ENCODE assay signal across 25 cellular contexts in the genomic region with DNA sequence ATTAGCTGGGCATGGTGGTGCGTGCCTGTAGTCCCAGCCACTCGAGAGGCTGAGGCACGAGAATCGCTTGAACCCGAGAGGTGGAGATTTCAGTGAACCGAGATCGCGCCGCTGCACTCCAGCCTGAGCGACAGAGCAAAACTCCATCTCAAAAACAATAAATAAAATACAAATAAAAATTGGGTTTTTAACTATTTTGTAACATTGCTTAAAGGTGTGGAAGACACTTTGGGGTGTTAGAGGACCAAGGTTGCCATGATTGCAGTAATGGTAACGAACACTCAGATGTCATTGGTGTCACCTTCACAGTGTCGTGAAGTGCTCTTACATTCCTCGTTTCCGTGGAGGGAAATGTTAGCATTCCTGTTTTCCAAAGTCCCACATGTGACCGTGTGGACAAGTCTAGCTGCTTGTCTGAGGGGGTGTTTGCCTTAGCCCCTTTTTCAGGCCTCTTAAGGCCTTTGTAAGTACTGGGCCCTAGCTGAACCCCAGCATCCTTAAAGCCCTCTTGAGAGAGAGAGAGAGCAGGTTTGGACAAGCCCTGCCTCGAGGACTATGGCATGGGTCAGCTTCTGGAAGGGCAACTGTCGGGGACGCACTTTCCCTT. TPM values are rescaled to one million over a fixed set of nuclear protein-coding genes. Genes with fewer than 3 reads are reported as not detected.
DNase-seq lines count a peak whose midpoint lies in the region; ATAC-seq, FAIRE-seq and TF ChIP-seq lines count a peak whose summit lies in the region.
"Had no signal": no experiment of that assay in that cellular context is flagged by ENCODE, and none has a peak within 500 bp of the region (broad histone marks: within the 10 kb centered on the region; RNA-seq: fewer than 3 reads in every experiment).

No MANE protein-coding gene starts in this region.

- H3K36me3 ChIP-seq in IMR-90 (ENCODE audit: control insufficient read depth, insufficient read depth, low read length) (no peaks in the 10 kb centered on the region), HepG2 (replicated peaks in 1 of 2; ENCODE audit: control insufficient read depth in 1 of 2, insufficient read depth in 2 of 2, low read length in 2 of 2) (no peaks in the 10 kb centered on the region), osteoblast (ENCODE audit: insufficient read depth, low read length) (no peaks in the 10 kb centered on the region)
- H3K36me3 ChIP-seq: BLaER1 treated with 17β-estradiol and CSF1 and Interleukin-3, amounts not matched to agents 10 nM and 100 nM had no signal

- H3K27me3 ChIP-seq in IMR-90 (ENCODE audit: control insufficient read depth, insufficient read depth, low read length) (peaks cover 34% of the 10 kb centered on the region), HepG2 (ENCODE audit: control insufficient read depth in 1 of 2, insufficient read depth in 2 of 2, low read length in 2 of 2) (peaks cover 1 to 25% of the 10 kb centered on the region in 2 experiments; a peak in 3 of 5 replicates), osteoblast (ENCODE audit: insufficient read depth, low read length) (peaks cover 7% of the 10 kb centered on the region)
- H3K27me3 ChIP-seq: BLaER1 treated with 17β-estradiol and CSF1 and Interleukin-3, amounts not matched to agents 10 nM and 100 nM had no signal

- H3K27ac ChIP-seq in IMR-90 (ENCODE audit: insufficient read depth, low read length): no peak overlapping the region
- no peak overlapping the region for H3K27ac ChIP-seq in HepG2 (ENCODE audit: extremely low read length, insufficient read depth, low read length)
- no peak overlapping the region for H3K27ac ChIP-seq in osteoblast (ENCODE audit: low read depth, low read length)
- H3K27ac ChIP-seq: BLaER1 treated with 17β-estradiol and CSF1 and Interleukin-3, amounts not matched to agents 10 nM and 100 nM; HL-60 had no signal

- H2AK9ac ChIP-seq in IMR-90 (replicated peaks; ENCODE audit: low read depth, low read length, poor library complexity): no peak overlapping the region

- H4K5ac ChIP-seq in IMR-90 (ENCODE audit: low read depth, low read length): no peak overlapping the region

- H3K14ac ChIP-seq in IMR-90 (replicated peaks; ENCODE audit: low read depth, low read length): no peak overlapping the region

- ATAC-seq in IMR-90 (ENCODE audit: low read depth) (no peak), HepG2 (no peak), GM21786 (IDR thresholded peaks at IDR 0.05; ENCODE audit: unreplicated experiment) (no peak)
- ATAC-seq: GM12878, GM23338 had no signal

- H3K9me3 ChIP-seq in IMR-90 (ENCODE audit: control insufficient read depth, insufficient read depth, low read length): no peaks in the 10 kb centered on the region
- H3K9me3 ChIP-seq in HepG2 (ENCODE audit: low read length): no peaks in the 10 kb centered on the region
- H3K9me3 ChIP-seq in osteoblast (ENCODE audit: low read depth, low read length): no peaks in the 10 kb centered on the region
- H3K9me3 ChIP-seq: BLaER1 treated with 17β-estradiol and CSF1 and Interleukin-3, amounts not matched to agents 10 nM and 100 nM had no signal

- peak overlapping the region; percentile 22 for H3K27ac Mint-ChIP-seq in dendritic cell treated with granulocyte-macrophage colony-stimulating factor and Interleukin-4, amounts not matched to agents 40 ng/mL and 50 ng/mL, for 4 days
- no peak overlapping the region for H3K27ac Mint-ChIP-seq in osteocyte (ENCODE audit: unreplicated experiment)
- H3K27ac Mint-ChIP-seq: B cell; CD4-positive, CD25-positive, alpha-beta regulatory T cell; CD8-positive, alpha-beta memory T cell; GM23338 had no signal

- POLR2A ChIA-PET in IMR-90 (lab: Charles Lee; ENCODE audit: unreplicated experiment): no interaction called here
- POLR2A ChIA-PET in HepG2 (lab: Yijun Ruan, JAX): no interaction called here

- no peak overlapping the region for H2AFZ ChIP-seq in IMR-90 (replicated peaks; ENCODE audit: low read length, poor library complexity)
- H2AFZ ChIP-seq in HepG2 (ENCODE audit: low read length): no peak overlapping the region
- H2AFZ ChIP-seq in osteoblast (ENCODE audit: low read length): no peak overlapping the region
- H2AFZ ChIP-seq: GM23338 had no signal

- no peak overlapping the region for H3K18ac ChIP-seq in IMR-90 (ENCODE audit: low read depth, low read length)

- FAIRE-seq in HepG2 (lab: Jason Lieb, UNC): no peak
- FAIRE-seq: GM12878 had no signal

- no peaks in the 10 kb centered on the region for H4K20me1 ChIP-seq in IMR-90 (ENCODE audit: insufficient read depth, low read length)
- H4K20me1 ChIP-seq in HepG2 (ENCODE audit: insufficient read depth, low read length): no peaks in the 10 kb centered on the region
- no peaks in the 10 kb centered on the region for H4K20me1 ChIP-seq in osteoblast (ENCODE audit: insufficient read depth, low read length)
- H4K20me1 ChIP-seq: BLaER1 treated with 17β-estradiol and CSF1 and Interleukin-3, amounts not matched to agents 10 nM and 100 nM had no signal

- H2BK20ac ChIP-seq in IMR-90 (ENCODE audit: low read depth, low read length): no peak overlapping the region

- H3K9me3 Mint-ChIP-seq in dendritic cell treated with granulocyte-macrophage colony-stimulating factor and Interleukin-4, amounts not matched to agents 40 ng/mL and 50 ng/mL, for 4 days: no peaks in the 10 kb centered on the region
- no peaks in the 10 kb centered on the region for H3K9me3 Mint-ChIP-seq in osteocyte (ENCODE audit: unreplicated experiment)
- H3K9me3 Mint-ChIP-seq: CD8-positive, alpha-beta memory T cell; IgD-negative memory B cell had no signal

- no peak overlapping the region for H3K4me2 ChIP-seq in IMR-90 (ENCODE audit: low read depth, low read length)
- no peak overlapping the region for H3K4me2 ChIP-seq in HepG2 (ENCODE audit: low read depth, low read length)
- H3K4me2 ChIP-seq in osteoblast (ENCODE audit: insufficient read depth, low read length): no peak overlapping the region
- H3K4me2 ChIP-seq: BLaER1 treated with 17β-estradiol and CSF1 and Interleukin-3, amounts not matched to agents 10 nM and 100 nM; GM23338 had no signal

- no peak overlapping the region for H4K91ac ChIP-seq in IMR-90 (ENCODE audit: insufficient read depth, low read depth, low read length)

- TF ChIP-seq CTCF in IMR-90 (conservative IDR thresholded peaks at IDR 0.05; ENCODE audit: low read depth, low read length) (no peak), HepG2 (CRISPR knock-in tag; IDR thresholded peaks at IDR 0.05) (no peak), osteoblast (IDR thresholded peaks at IDR 0.05; ENCODE audit: extremely low read depth, low read depth, low read length) (no peak), osteocyte (IDR thresholded peaks at IDR 0.05) (no peak)

- no peak overlapping the region for H3K4ac ChIP-seq in IMR-90 (ENCODE audit: low read depth, low read length)

- CTCF ChIA-PET in IMR-90 (lab: Yijun Ruan, JAX) (no interaction called here), HepG2 (lab: Yijun Ruan, JAX; ENCODE audit: low intra/inter-chr PET ratio, low total read pairs) (no interaction called here)

- H2BK15ac ChIP-seq in IMR-90 (ENCODE audit: low read depth, low read length): no peak overlapping the region

- H2BK120ac ChIP-seq in IMR-90 (ENCODE audit: low read depth, low read length): no peak overlapping the region

- in situ Hi-C loops in IMR-90 (cut with MboI; ENCODE audit: low sequenced_read_pairs): no loop called here
- in situ Hi-C loops in HepG2 (cut with HindIII; ENCODE audit: extremely low pct_ligation_motif_present, low pct_unique_long_range_greater_than_20kb): no loop called here

- no peak overlapping the region for H3K4me3 Mint-ChIP-seq in dendritic cell treated with granulocyte-macrophage colony-stimulating factor and Interleukin-4, amounts not matched to agents 40 ng/mL and 50 ng/mL, for 4 days
- no peak overlapping the region for H3K4me3 Mint-ChIP-seq in osteocyte (ENCODE audit: unreplicated experiment)
- H3K4me3 Mint-ChIP-seq: B cell; CD4-positive, CD25-positive, alpha-beta regulatory T cell; CD8-positive, alpha-beta memory T cell; GM23338; IgD-negative memory B cell had no signal

- H3K4me3 ChIP-seq in IMR-90 (ENCODE audit: insufficient read depth, low read depth, low read length): no peak overlapping the region
- no peak overlapping the region for H3K4me3 ChIP-seq in HepG2 (replicated peaks in 1 of 3; ENCODE audit: insufficient read depth in 1 of 3, low read depth in 2 of 3, low read length in 3 of 3)
- no peak overlapping the region for H3K4me3 ChIP-seq in osteoblast (ENCODE audit: insufficient read depth, low read length)
- H3K4me3 ChIP-seq: BLaER1 treated with 17β-estradiol and CSF1 and Interleukin-3, amounts not matched to agents 10 nM and 100 nM; GM12878; GM23338 had no signal

- H3K36me3 Mint-ChIP-seq in dendritic cell treated with granulocyte-macrophage colony-stimulating factor and Interleukin-4, amounts not matched to agents 40 ng/mL and 50 ng/mL, for 4 days (ENCODE audit: low read depth): no peaks in the 10 kb centered on the region
- no peaks in the 10 kb centered on the region for H3K36me3 Mint-ChIP-seq in osteocyte (ENCODE audit: unreplicated experiment)
- H3K36me3 Mint-ChIP-seq: CD4-positive, CD25-positive, alpha-beta regulatory T cell; CD8-positive, alpha-beta memory T cell; IgD-negative memory B cell had no signal

- H3K27me3 Mint-ChIP-seq in dendritic cell treated with granulocyte-macrophage colony-stimulating factor and Interleukin-4, amounts not matched to agents 40 ng/mL and 50 ng/mL, for 4 days: peaks cover 3% of the 10 kb centered on the region
- H3K27me3 Mint-ChIP-seq in osteocyte (ENCODE audit: unreplicated experiment): peaks cover 30% of the 10 kb centered on the region
- H3K27me3 Mint-ChIP-seq: CD8-positive, alpha-beta memory T cell; IgD-negative memory B cell had no signal

- no peak overlapping the region for H2BK5ac ChIP-seq in IMR-90 (ENCODE audit: low read depth, low read length, poor library complexity, severe bottlenecking)

- intact Hi-C loops in IMR-90 (cut with micrococcal nuclease) (no loop called here), HepG2 (cut with micrococcal nuclease; ENCODE audit: unreplicated experiment) (loop anchor here (10.0 kb wide), 1 partner anchor 70 kb away; no protein-coding TSS in a partner anchor)
- intact Hi-C loops in dendritic cell treated with granulocyte-macrophage colony-stimulating factor and Interleukin-4, amounts not matched to agents 40 ng/mL and 50 ng/mL, for 4 days (cut with micrococcal nuclease): no loop called here

- no peak for TF ChIP-seq RAD21 in IMR-90 (IDR thresholded peaks at IDR 0.05; ENCODE audit: low read length)
- no peak for TF ChIP-seq RAD21 in HepG2 (CRISPR knock-in tag; IDR thresholded peaks at IDR 0.05)

- no peaks in the 10 kb centered on the region for H3K4me1 Mint-ChIP-seq in dendritic cell treated with granulocyte-macrophage colony-stimulating factor and Interleukin-4, amounts not matched to agents 40 ng/mL and 50 ng/mL, for 4 days (ENCODE audit: low read depth)
- H3K4me1 Mint-ChIP-seq in osteocyte (ENCODE audit: unreplicated experiment): no peaks in the 10 kb centered on the region
- H3K4me1 Mint-ChIP-seq: B cell had no signal

- dilution Hi-C loops in IMR-90 (cut with HindIII; ENCODE audit: low sequenced_read_pairs, unreplicated experiment): no loop called here

- no peak overlapping the region for H2AK5ac ChIP-seq in IMR-90 (ENCODE audit: low read depth, low read length)

- H4K8ac ChIP-seq in IMR-90 (ENCODE audit: low read depth in 2 of 2, low read length in 2 of 2): no peak overlapping the region

- H3K9ac ChIP-seq in IMR-90 (ENCODE audit: low read depth, low read length): no peak overlapping the region
- no peak overlapping the region for H3K9ac ChIP-seq in HepG2 (ENCODE audit: insufficient read depth, low read depth, low read length)
- H3K9ac ChIP-seq: BLaER1 treated with 17β-estradiol and CSF1 and Interleukin-3, amounts not matched to agents 10 nM and 100 nM had no signal

- DNase-seq in IMR-90 (no peak), HepG2 (ENCODE audit: low spot score) (no peak), osteoblast (ENCODE audit: insufficient read length, low spot score, missing footprints) (peak; percentile 25), osteocyte (ENCODE audit: extremely low spot score, unreplicated experiment) (no peak)
- DNase-seq in stimulated activated CD8-positive, alpha-beta memory T cell treated with anti-CD3 and anti-CD28 coated beads, Interleukin-4, amount 100 ng/mL, for 48 hours: no peak
- DNase-seq in stimulated activated CD4-positive, alpha-beta T cell treated with anti-CD3 and anti-CD28 coated beads, Interleukin-2, amount 100 ng/mL, for 24 hours: no peak
- DNase-seq: CD4-positive, CD25-positive, alpha-beta regulatory T cell; CD8-positive, alpha-beta memory T cell; COR-L47; DMS 273 treated with DMSO at 0.1 percent for 48 hours; DMS53; DND-41; EL; H7; KBM-7 had no signal

- H3K4me1 ChIP-seq in IMR-90 (ENCODE audit: control insufficient read depth, insufficient read depth, low read length) (no peaks in the 10 kb centered on the region), HepG2 (ENCODE audit: insufficient read depth, low read length) (peaks cover 12% of the 10 kb centered on the region), osteoblast (ENCODE audit: insufficient read depth, low read length) (no peaks in the 10 kb centered on the region)

- no peak overlapping the region for H3K56ac ChIP-seq in IMR-90 (ENCODE audit: extremely low read depth, insufficient read depth, low read length)

- WGBS in IMR-90 (ENCODE audit: extremely low coverage in 2 of 2, insufficient read length in 1 of 2), 2 experiments: 68% methylated on average over 3 of the region's 18 CpGs; no CpG with 5 or more reads in 1 of the 2 experiments
- 72% methylated on average over 17 of the region's 18 CpGs for WGBS in HepG2 (ENCODE audit: low lambda C conversion rate)

- BruUV-seq in IMR-90 (replicated peaks; lab: Mats Ljungman, UMichigan): no TSS peak
- BruUV-seq in HepG2 (replicated peaks; lab: Mats Ljungman, UMichigan): no TSS peak

- H3K23ac ChIP-seq in IMR-90 (ENCODE audit: low read depth, low read length): no peak overlapping the region

- no peak for TF ChIP-seq EP300 in HepG2 (IDR thresholded peaks at IDR 0.05; ENCODE audit: low read depth in 2 of 2, low read length in 2 of 2)
- no peak for TF ChIP-seq EP300 in HepG2 (CRISPR knock-in tag; IDR thresholded peaks at IDR 0.05; ENCODE audit: borderline replicate concordance)

- TF ChIP-seq POLR2A in IMR-90 (IDR thresholded peaks at IDR 0.05; ENCODE audit: low read depth, low read length) (no peak), HepG2 (IDR thresholded peaks at IDR 0.05; ENCODE audit: insufficient read depth in 1 of 2, low read depth in 2 of 2, low read length in 2 of 2) (no peak)

- no peaks in the 10 kb centered on the region for H3K79me1 ChIP-seq in IMR-90 (ENCODE audit: low read depth in 1 of 2, low read length in 2 of 2)

- H3K79me2 ChIP-seq in HepG2 (ENCODE audit: insufficient read depth, low read length): no peaks in the 10 kb centered on the region
- H3K79me2 ChIP-seq in osteoblast (ENCODE audit: insufficient read depth, low read length): no peaks in the 10 kb centered on the region

- H3K9me1 ChIP-seq in IMR-90 (ENCODE audit: insufficient read depth, low read length): no peaks in the 10 kb centered on the region

RNA-seq across cellular contexts. Expression of gene C16orf96, which starts 8.6 kb away (rescaled TPM):
- total RNA-seq in IMR-90 (2012; rRNA removed) (not detected in 2 replicates), HepG2 (2016; rRNA removed; fragmentation: Illumina TruSeq; extraction: Trizol) (not detected in 2 replicates), osteoblast (under 0.01 TPM in 1 of 2 replicates, not detected in the other), osteocyte (0.08 and 0.26 TPM in 2 replicates)
- polyA plus RNA-seq in IMR-90 (2012; rRNA removed) (not detected in 2 replicates), HepG2 (2011; rRNA removed) (0.03 TPM in 2 replicates)
- polyA plus RNA-seq in IMR-90 (2012; cell fraction: cytosol; rRNA removed): not detected in 2 replicates
- 0.01 TPM in 1 of 2 replicates, not detected in the other for polyA plus RNA-seq in IMR-90 (2012; cell fraction: nucleus; rRNA removed; ENCODE audit: low replicate concordance)
- total RNA-seq in HepG2 (2016; cell fraction: cytosol; rRNA removed; fragmentation: Illumina TruSeq; extraction: Trizol; ENCODE audit: low read depth): not detected in 2 replicates
- 0.02 TPM in 1 of 2 replicates, not detected in the other for total RNA-seq in HepG2 (2016; cell fraction: insoluble cytoplasmic fraction; rRNA removed; fragmentation: Illumina TruSeq; extraction: Trizol)
- 0.06 TPM in 1 of 2 replicates, not detected in the other for total RNA-seq in HepG2 (2016; cell fraction: membrane; rRNA removed; fragmentation: Illumina TruSeq; extraction: Trizol)
- total RNA-seq in HepG2 (2016; cell fraction: nucleus; rRNA removed; fragmentation: Illumina TruSeq; extraction: Trizol): not detected in 2 replicates
- 0.01 and 0.03 TPM in 2 replicates for polyA plus RNA-seq in HepG2 (2011; cell fraction: cytosol; rRNA removed)
- polyA plus RNA-seq in HepG2 (2011; cell fraction: nucleus; rRNA removed): 0.09 and 0.10 TPM in 2 replicates
- polyA plus RNA-seq in HepG2 (2012): 0.07 and 0.08 TPM in 2 replicates
- not detected in 2 replicates for polyA plus RNA-seq in HepG2 (2016; cell fraction: cytosol; fragmentation: Illumina TruSeq; extraction: Trizol; ENCODE audit: low read depth)
- not detected in 2 replicates for polyA plus RNA-seq in HepG2 (2016; cell fraction: insoluble cytoplasmic fraction; fragmentation: Illumina TruSeq; extraction: Trizol; ENCODE audit: low read depth)
- not detected in 2 replicates for polyA plus RNA-seq in HepG2 (2016; cell fraction: membrane; fragmentation: Illumina TruSeq; extraction: Trizol; ENCODE audit: low read depth)
- 0.15 TPM in 1 of 2 replicates, not detected in the other for polyA plus RNA-seq in HepG2 (2016; cell fraction: nucleus; fragmentation: Illumina TruSeq; extraction: Trizol; ENCODE audit: insufficient read depth, low read depth)
- 0.24 TPM in 1 of 2 replicates, not detected in the other for polyA minus RNA-seq in HepG2 (2011; rRNA and poly(A)+ RNA removed; ENCODE audit: low replicate concordance)
- polyA minus RNA-seq in HepG2 (2011; cell fraction: cytosol; rRNA and poly(A)+ RNA removed): not detected in 2 replicates
- not detected in 2 replicates for polyA minus RNA-seq in HepG2 (2011; cell fraction: nucleus; rRNA and poly(A)+ RNA removed)
- total RNA-seq: A172, HT1080 had no signal
- polyA plus RNA-seq: CD4-positive, CD25-positive, alpha-beta regulatory T cell had no signal

RNA-seq across cellular contexts. Expression of gene CDIP1, which starts 26.2 kb away (rescaled TPM):
- total RNA-seq in IMR-90 (2012; rRNA removed) (4.2 and 4.8 TPM in 2 replicates), HepG2 (2016; rRNA removed; fragmentation: Illumina TruSeq; extraction: Trizol) (56.7 and 62.2 TPM in 2 replicates), osteoblast (10.5 and 13.6 TPM in 2 replicates), osteocyte (28.5 and 28.9 TPM in 2 replicates)
- polyA plus RNA-seq in IMR-90 (2012; rRNA removed) (14.6 and 15.8 TPM in 2 replicates), HepG2 (2011; rRNA removed) (31.2 and 39.1 TPM in 2 replicates)
- polyA plus RNA-seq in IMR-90 (2012; cell fraction: cytosol; rRNA removed): 16.9 and 19.7 TPM in 2 replicates
- polyA plus RNA-seq in IMR-90 (2012; cell fraction: nucleus; rRNA removed; ENCODE audit: low replicate concordance): 14.2 and 20.5 TPM in 2 replicates
- 10.5 and 11.5 TPM in 2 replicates for total RNA-seq in HepG2 (2016; cell fraction: cytosol; rRNA removed; fragmentation: Illumina TruSeq; extraction: Trizol; ENCODE audit: low read depth)
- total RNA-seq in HepG2 (2016; cell fraction: insoluble cytoplasmic fraction; rRNA removed; fragmentation: Illumina TruSeq; extraction: Trizol): 55.3 and 56.3 TPM in 2 replicates
- 41.7 and 48.7 TPM in 2 replicates for total RNA-seq in HepG2 (2016; cell fraction: membrane; rRNA removed; fragmentation: Illumina TruSeq; extraction: Trizol)
- 31.5 and 37.8 TPM in 2 replicates for total RNA-seq in HepG2 (2016; cell fraction: nucleus; rRNA removed; fragmentation: Illumina TruSeq; extraction: Trizol)
- 20.6 and 21.6 TPM in 2 replicates for polyA plus RNA-seq in HepG2 (2011; cell fraction: cytosol; rRNA removed)
- polyA plus RNA-seq in HepG2 (2011; cell fraction: nucleus; rRNA removed): 39.4 and 47.2 TPM in 2 replicates
- polyA plus RNA-seq in HepG2 (2012): 43.1 and 58.6 TPM in 2 replicates
- polyA plus RNA-seq in HepG2 (2016; cell fraction: cytosol; fragmentation: Illumina TruSeq; extraction: Trizol; ENCODE audit: low read depth): 15.1 and 16.9 TPM in 2 replicates
- 81.4 and 109 TPM in 2 replicates for polyA plus RNA-seq in HepG2 (2016; cell fraction: insoluble cytoplasmic fraction; fragmentation: Illumina TruSeq; extraction: Trizol; ENCODE audit: low read depth)
- polyA plus RNA-seq in HepG2 (2016; cell fraction: membrane; fragmentation: Illumina TruSeq; extraction: Trizol; ENCODE audit: low read depth): 45.4 and 52.4 TPM in 2 replicates
- 74.4 and 77.5 TPM in 2 replicates for polyA plus RNA-seq in HepG2 (2016; cell fraction: nucleus; fragmentation: Illumina TruSeq; extraction: Trizol; ENCODE audit: insufficient read depth, low read depth)
- polyA minus RNA-seq in HepG2 (2011; rRNA and poly(A)+ RNA removed; ENCODE audit: low replicate concordance): 12.3 and 39.1 TPM in 2 replicates
- polyA minus RNA-seq in HepG2 (2011; cell fraction: cytosol; rRNA and poly(A)+ RNA removed): 14.7 and 18.7 TPM in 2 replicates
- polyA minus RNA-seq in HepG2 (2011; cell fraction: nucleus; rRNA and poly(A)+ RNA removed): 18.9 and 22.9 TPM in 2 replicates

RNA-seq across cellular contexts. Expression of gene UBALD1, which starts 49.9 kb away (rescaled TPM):
- total RNA-seq in IMR-90 (2012; rRNA removed): 1.3 and 1.9 TPM in 2 replicates
- 14.5 and 20.5 TPM in 2 replicates for polyA plus RNA-seq in IMR-90 (2012; rRNA removed)
- polyA plus RNA-seq in IMR-90 (2012; cell fraction: cytosol; rRNA removed): 12.3 and 29.5 TPM in 2 replicates
- polyA plus RNA-seq in IMR-90 (2012; cell fraction: nucleus; rRNA removed; ENCODE audit: low replicate concordance): 53.3 and 131 TPM in 2 replicates
- total RNA-seq in HepG2 (2016; rRNA removed; fragmentation: Illumina TruSeq; extraction: Trizol): 3.3 and 6.8 TPM in 2 replicates
- total RNA-seq in HepG2 (2016; cell fraction: cytosol; rRNA removed; fragmentation: Illumina TruSeq; extraction: Trizol; ENCODE audit: low read depth): 4.8 and 5.6 TPM in 2 replicates
- total RNA-seq in HepG2 (2016; cell fraction: insoluble cytoplasmic fraction; rRNA removed; fragmentation: Illumina TruSeq; extraction: Trizol): 3.5 and 7.2 TPM in 2 replicates
- 8.2 and 9.8 TPM in 2 replicates for total RNA-seq in HepG2 (2016; cell fraction: membrane; rRNA removed; fragmentation: Illumina TruSeq; extraction: Trizol)
- 5.1 and 5.7 TPM in 2 replicates for total RNA-seq in HepG2 (2016; cell fraction: nucleus; rRNA removed; fragmentation: Illumina TruSeq; extraction: Trizol)
- 12.3 and 16.6 TPM in 2 replicates for polyA plus RNA-seq in HepG2 (2011; rRNA removed)
- polyA plus RNA-seq in HepG2 (2011; cell fraction: cytosol; rRNA removed): 4.3 and 9.4 TPM in 2 replicates
- 78.3 and 112 TPM in 2 replicates for polyA plus RNA-seq in HepG2 (2011; cell fraction: nucleus; rRNA removed)
- polyA plus RNA-seq in HepG2 (2012): 16.2 and 21.4 TPM in 2 replicates
- polyA plus RNA-seq in HepG2 (2016; cell fraction: cytosol; fragmentation: Illumina TruSeq; extraction: Trizol; ENCODE audit: low read depth): 15.8 and 19.4 TPM in 2 replicates
- 11.4 and 12.9 TPM in 2 replicates for polyA plus RNA-seq in HepG2 (2016; cell fraction: insoluble cytoplasmic fraction; fragmentation: Illumina TruSeq; extraction: Trizol; ENCODE audit: low read depth)
- polyA plus RNA-seq in HepG2 (2016; cell fraction: membrane; fragmentation: Illumina TruSeq; extraction: Trizol; ENCODE audit: low read depth): 21.1 and 23.4 TPM in 2 replicates
- 30.5 and 32.7 TPM in 2 replicates for polyA plus RNA-seq in HepG2 (2016; cell fraction: nucleus; fragmentation: Illumina TruSeq; extraction: Trizol; ENCODE audit: insufficient read depth, low read depth)
- 9.9 and 17.0 TPM in 2 replicates for polyA minus RNA-seq in HepG2 (2011; rRNA and poly(A)+ RNA removed; ENCODE audit: low replicate concordance)
- polyA minus RNA-seq in HepG2 (2011; cell fraction: cytosol; rRNA and poly(A)+ RNA removed): 8.7 and 11.7 TPM in 2 replicates
- polyA minus RNA-seq in HepG2 (2011; cell fraction: nucleus; rRNA and poly(A)+ RNA removed): 23.5 and 25.2 TPM in 2 replicates
- total RNA-seq in osteoblast: 6.2 and 9.4 TPM in 2 replicates
- 33.6 and 38.4 TPM in 2 replicates for total RNA-seq in osteocyte

RNA-seq across cellular contexts. Expression of gene MGRN1, which starts 59.9 kb away (rescaled TPM):
- total RNA-seq in IMR-90 (2012; rRNA removed): 11.7 and 13.9 TPM in 2 replicates
- 26.7 and 32.7 TPM in 2 replicates for polyA plus RNA-seq in IMR-90 (2012; rRNA removed)
- polyA plus RNA-seq in IMR-90 (2012; cell fraction: cytosol; rRNA removed): 29.0 and 31.5 TPM in 2 replicates
- 31.0 and 54.6 TPM in 2 replicates for polyA plus RNA-seq in IMR-90 (2012; cell fraction: nucleus; rRNA removed; ENCODE audit: low replicate concordance)
- total RNA-seq in HepG2 (2016; rRNA removed; fragmentation: Illumina TruSeq; extraction: Trizol): 11.9 and 14.8 TPM in 2 replicates
- total RNA-seq in HepG2 (2016; cell fraction: cytosol; rRNA removed; fragmentation: Illumina TruSeq; extraction: Trizol; ENCODE audit: low read depth): 6.7 and 12.0 TPM in 2 replicates
- 13.0 and 13.6 TPM in 2 replicates for total RNA-seq in HepG2 (2016; cell fraction: insoluble cytoplasmic fraction; rRNA removed; fragmentation: Illumina TruSeq; extraction: Trizol)
- 14.0 and 16.7 TPM in 2 replicates for total RNA-seq in HepG2 (2016; cell fraction: membrane; rRNA removed; fragmentation: Illumina TruSeq; extraction: Trizol)
- 17.0 and 22.2 TPM in 2 replicates for total RNA-seq in HepG2 (2016; cell fraction: nucleus; rRNA removed; fragmentation: Illumina TruSeq; extraction: Trizol)
- 11.6 and 12.6 TPM in 2 replicates for polyA plus RNA-seq in HepG2 (2011; rRNA removed)
- 4.9 and 6.2 TPM in 2 replicates for polyA plus RNA-seq in HepG2 (2011; cell fraction: cytosol; rRNA removed)
- 87.1 and 98.5 TPM in 2 replicates for polyA plus RNA-seq in HepG2 (2011; cell fraction: nucleus; rRNA removed)
- polyA plus RNA-seq in HepG2 (2012): 31.8 and 31.9 TPM in 2 replicates
- polyA plus RNA-seq in HepG2 (2016; cell fraction: cytosol; fragmentation: Illumina TruSeq; extraction: Trizol; ENCODE audit: low read depth): 3.9 and 4.3 TPM in 2 replicates
- polyA plus RNA-seq in HepG2 (2016; cell fraction: insoluble cytoplasmic fraction; fragmentation: Illumina TruSeq; extraction: Trizol; ENCODE audit: low read depth): 22.5 and 31.3 TPM in 2 replicates
- 11.4 and 11.5 TPM in 2 replicates for polyA plus RNA-seq in HepG2 (2016; cell fraction: membrane; fragmentation: Illumina TruSeq; extraction: Trizol; ENCODE audit: low read depth)
- 54.4 and 55.4 TPM in 2 replicates for polyA plus RNA-seq in HepG2 (2016; cell fraction: nucleus; fragmentation: Illumina TruSeq; extraction: Trizol; ENCODE audit: insufficient read depth, low read depth)
- polyA minus RNA-seq in HepG2 (2011; rRNA and poly(A)+ RNA removed; ENCODE audit: low replicate concordance): 12.5 and 23.7 TPM in 2 replicates
- polyA minus RNA-seq in HepG2 (2011; cell fraction: cytosol; rRNA and poly(A)+ RNA removed): 16.2 and 19.1 TPM in 2 replicates
- polyA minus RNA-seq in HepG2 (2011; cell fraction: nucleus; rRNA and poly(A)+ RNA removed): 26.4 and 28.5 TPM in 2 replicates
- 41.5 and 46.7 TPM in 2 replicates for total RNA-seq in osteoblast
- 88.0 and 94.6 TPM in 2 replicates for total RNA-seq in osteocyte
